In the genomic region with DNA sequence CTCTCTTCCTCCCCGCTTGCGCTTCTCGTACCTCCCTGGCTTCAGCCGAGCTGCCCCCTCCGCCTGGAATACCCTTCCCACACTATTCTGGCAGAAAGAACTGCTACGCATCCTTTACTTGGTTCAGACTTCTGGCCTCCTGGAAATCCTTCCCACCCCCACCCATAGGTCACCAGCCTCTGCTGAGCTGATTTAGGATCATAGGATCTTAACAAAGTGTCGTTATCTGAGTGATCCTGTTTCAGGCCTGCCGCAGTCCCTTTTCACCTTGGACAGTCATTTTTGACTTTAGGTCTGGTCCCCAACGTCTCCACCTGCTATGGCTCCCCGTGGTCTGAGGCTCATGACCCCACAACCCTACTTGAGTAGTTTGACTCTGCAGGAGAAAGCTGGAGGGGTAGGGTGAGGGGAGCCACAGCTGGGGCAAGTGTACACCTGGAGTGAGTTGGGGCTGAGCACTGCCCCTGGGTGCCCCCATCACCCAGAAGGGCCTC, we compare ENCODE assay signal across 8 cellular contexts. TPM values are rescaled to one million over a fixed set of nuclear protein-coding genes. Genes with fewer than 3 reads are reported as not detected.
A peak's percentile ranks its signal among the peaks of the same experiment; 100 is the strongest.
DNase-seq lines count a peak whose midpoint lies in the region; ATAC-seq and TF ChIP-seq lines count a peak whose summit lies in the region.

No MANE protein-coding gene starts in this region.

- H3K79me2 ChIP-seq in fibroblast of lung (ENCODE audit: control insufficient read depth, insufficient read depth, low read length), result no peaks in the 10 kb centered on the region

- H3K36me3 ChIP-seq in ES-I3 (ENCODE audit: insufficient read depth, low read length) (no peaks in the 10 kb centered on the region), SJCRH30 (no peaks in the 10 kb centered on the region), fibroblast of lung (ENCODE audit: control insufficient read depth, insufficient read depth, low read length) (no peaks in the 10 kb centered on the region), psoas muscle (ENCODE audit: insufficient read depth in 1 of 2, low read depth in 1 of 2) (no peaks in the 10 kb centered on the region)

- ATAC-seq in psoas muscle, result peak in 1 of 4 donors; percentile 6

- H3K4me1 ChIP-seq in ES-I3 (ENCODE audit: insufficient read depth, low read length), result peaks cover 15% of the 10 kb centered on the region
- H3K4me1 ChIP-seq in SJCRH30, result peaks cover 5% of the 10 kb centered on the region
- H3K4me1 ChIP-seq in fibroblast of lung (ENCODE audit: control insufficient read depth, extremely low read depth, insufficient read depth, low read length), result peaks cover 10% of the 10 kb centered on the region
- peaks cover 10% of the 10 kb centered on the region for H3K4me1 ChIP-seq in psoas muscle

- H3K27ac ChIP-seq in SJCRH30 (no peak overlapping the region), fibroblast of lung (ENCODE audit: insufficient read depth, low read length) (peak overlapping the region; percentile 77), psoas muscle (peak overlapping the region; percentile 61)

- H3K4me3 ChIP-seq in SJCRH30 (peak overlapping the region; percentile 61), fibroblast of lung (replicated peaks in 1 of 4; ENCODE audit: control extremely low read depth in 1 of 4, insufficient read depth in 1 of 4, low read depth in 3 of 4, low read length in 4 of 4) (peak overlapping the region; percentile 36 to 66 (median 52)), psoas muscle (peak overlapping the region; percentile 78)

- peaks cover 14% of the 10 kb centered on the region; the same call in 1 of the 2 replicates for H3K27me3 ChIP-seq in SJCRH30
- H3K27me3 ChIP-seq in fibroblast of lung (ENCODE audit: control insufficient read depth, insufficient read depth, low read length), result no peaks in the 10 kb centered on the region
- H3K27me3 ChIP-seq in psoas muscle (ENCODE audit: insufficient read depth in 3 of 3, low read length in 2 of 3), result peaks cover 0 to 15% (median 2%) of the 10 kb centered on the region in 3 donors

- H3K9me3 ChIP-seq in ES-I3 (ENCODE audit: control insufficient read depth, insufficient read depth, low read length) (no peaks in the 10 kb centered on the region), SJCRH30 (replicated peaks) (no peaks in the 10 kb centered on the region), fibroblast of lung (ENCODE audit: control insufficient read depth, insufficient read depth, low read depth, low read length) (no peaks in the 10 kb centered on the region), psoas muscle (no peaks in the 10 kb centered on the region)

- H4K20me1 ChIP-seq in fibroblast of lung (ENCODE audit: control insufficient read depth, extremely low read depth, insufficient read depth, low read length), result no peaks in the 10 kb centered on the region

- DNase-seq in SJCRH30, result peak in 1 of 2 experiments; percentile 21
- no peak for DNase-seq in fibroblast of lung (ENCODE audit: low read depth in 2 of 2)
- no peak for DNase-seq in psoas muscle
- DNase-seq in stimulated activated CD4-positive, alpha-beta T cell treated with anti-CD3 and anti-CD28 coated beads, Interleukin-4, amount 100 ng/mL, for 4 hours, result no peak
- no peak for DNase-seq in NOMO-1 (lab: John Stamatoyannopoulos, UW; ENCODE audit: unreplicated experiment in 2 of 2)
- DNase-seq in DMS79 (lab: John Stamatoyannopoulos, UW), result no peak
- no peak for DNase-seq in iPS-NIHi11 (ENCODE audit: low spot score)

- intact Hi-C loops in psoas muscle (cut with DNase I), result loop anchor here in 1 of 2 donors (10.0 kb wide), 1 partner anchor 268 kb away; no protein-coding TSS in a partner anchor

- peak overlapping the region; percentile 52 for H2AFZ ChIP-seq in fibroblast of lung (ENCODE audit: low read length)

- WGBS in psoas muscle, 3 donors, result 26 to 46% (median 30%) methylated on average over 9 to 10 of the region's 10 CpGs

- peak overlapping the region; percentile 93 for H3K4me2 ChIP-seq in fibroblast of lung (ENCODE audit: extremely low read depth, insufficient read depth, low read length)

- H3K9ac ChIP-seq in ES-I3 (ENCODE audit: low read depth, low read length) (peak overlapping the region; percentile 56), fibroblast of lung (ENCODE audit: insufficient read depth, low read length) (peak overlapping the region; percentile 74)

- TF ChIP-seq CTCF in fibroblast of lung (conservative IDR thresholded peaks at IDR 0.05 in 1 of 2, IDR thresholded peaks at IDR 0.05 in 1 of 2; ENCODE audit: low read depth in 1 of 2, low read length in 2 of 2) (no peak), psoas muscle (IDR thresholded peaks at IDR 0.05) (no peak)

RNA-seq across cellular contexts. Expression of a gene that starts 27.3 kb away (rescaled TPM):
- 2.0 TPM in 2 replicates for total RNA-seq in SJCRH30 (2014; rRNA removed; shearing (Covaris generic))
- total RNA-seq in fibroblast of lung (7.2 and 8.8 TPM in 2 replicates), psoas muscle (100 to 1,000 TPM in 2 of 4 donors, 10 to 100 TPM in 1, 1 to 10 TPM in 1; 10.0 to 171 (median 74.8) TPM)
- polyA plus RNA-seq in fibroblast of lung (5.8 and 50.9 TPM in 2 replicates), psoas muscle (100 to 1,000 TPM in 1 of 3 donors, 10 to 100 TPM in 2; 12.0 to 168 (median 14.9) TPM)
- 30.1 and 144 TPM in 2 replicates for polyA plus RNA-seq in fibroblast of lung (2012)
- 49.5 and 146 TPM in 2 replicates for polyA minus RNA-seq in fibroblast of lung (ENCODE audit: low replicate concordance)

RNA-seq across cellular contexts. Expression of a gene that starts 50.4 kb away (rescaled TPM):
- total RNA-seq in SJCRH30 (2014; rRNA removed; shearing (Covaris generic)), result 128 and 140 TPM in 2 replicates
- total RNA-seq in fibroblast of lung, result 117 and 118 TPM in 2 replicates
- 94.0 and 103 TPM in 2 replicates for polyA plus RNA-seq in fibroblast of lung
- 83.5 and 97.2 TPM in 2 replicates for polyA plus RNA-seq in fibroblast of lung (2012)
- 9.8 and 13.2 TPM in 2 replicates for polyA minus RNA-seq in fibroblast of lung (ENCODE audit: low replicate concordance)
- 100 to 1,000 TPM in 3 of 4 donors, 10 to 100 TPM in 1; 84.2 to 174 (median 150) TPM for total RNA-seq in psoas muscle
- polyA plus RNA-seq in psoas muscle, result 100 to 1,000 TPM in 2 of 3 donors, 10 to 100 TPM in 1; 72.3 to 212 (median 157) TPM

RNA-seq across cellular contexts. Expression of a gene that starts 53.7 kb away (rescaled TPM):
- total RNA-seq in SJCRH30 (2014; rRNA removed; shearing (Covaris generic)), result 4.9 and 8.5 TPM in 2 replicates
- 5.9 and 14.4 TPM in 2 replicates for total RNA-seq in fibroblast of lung
- polyA plus RNA-seq in fibroblast of lung, result 6.1 and 17.7 TPM in 2 replicates
- polyA plus RNA-seq in fibroblast of lung (2012), result 10.3 and 24.5 TPM in 2 replicates
- polyA minus RNA-seq in fibroblast of lung (ENCODE audit: low replicate concordance), result 22.1 and 98.6 TPM in 2 replicates
- total RNA-seq in psoas muscle, result 1 to 10 TPM; 1.3 to 6.6 (median 3.1) TPM
- 1 to 10 TPM in 2 of 3 donors, under 1 TPM in 1; 0.85 to 3.4 (median 1.5) TPM for polyA plus RNA-seq in psoas muscle
